Comparison of ENCODE assay signal across 15 cellular contexts in the genomic region with DNA sequence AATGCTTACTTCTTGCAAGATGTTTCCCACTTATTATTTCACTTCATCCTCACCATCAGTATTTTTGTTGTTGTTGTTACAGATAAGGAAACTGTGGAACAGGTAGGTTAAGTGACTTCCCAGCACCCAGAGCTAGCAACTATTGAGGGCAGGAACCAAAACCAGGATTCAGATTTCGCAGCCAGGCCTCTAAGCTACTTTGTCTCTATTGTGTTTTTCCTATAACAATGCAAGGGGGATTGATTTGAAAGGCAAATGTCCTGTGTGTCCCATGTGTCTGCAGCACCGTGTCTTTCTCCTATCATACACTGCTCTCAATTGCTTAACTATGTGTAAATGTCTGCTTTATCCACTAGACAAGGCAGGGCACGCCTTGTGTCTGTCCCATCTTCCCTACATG.
A peak's percentile ranks its signal among the peaks of the same experiment; 100 is the strongest.
DNase-seq lines count a peak whose midpoint lies in the region; ATAC-seq, FAIRE-seq and TF ChIP-seq lines count a peak whose summit lies in the region.
"Had no signal": no experiment of that assay in that cellular context is flagged by ENCODE, and none has a peak within 500 bp of the region (broad histone marks: within the 10 kb centered on the region; RNA-seq: fewer than 3 reads in every experiment).

No MANE protein-coding gene starts in this region.

- peaks cover 8% of the 10 kb centered on the region for H3K9me3 Mint-ChIP-seq in activated T-helper 1 cell treated with anti-CD3 and anti-CD28 coated beads, Interleukin-12 subunit alpha, Interleukin-12 subunit beta, Interleukin-2, Interleukin-4 antibody, amounts not matched to agents 30 ng/mL and 10 ng/mL and 1 ng/mL, durations not matched to agents 14 hours and 24 hours and 36 hours
- H3K9me3 Mint-ChIP-seq in neural progenitor cell: peaks cover 14% of the 10 kb centered on the region

- no peak for TF ChIP-seq RAD21 in HepG2 (CRISPR knock-in tag; IDR thresholded peaks at IDR 0.05)

- H3K36me3 ChIP-seq in neural progenitor cell (no peaks in the 10 kb centered on the region), HepG2 (replicated peaks in 1 of 2; ENCODE audit: control insufficient read depth in 1 of 2, insufficient read depth in 2 of 2, low read length in 2 of 2) (no peaks in the 10 kb centered on the region)
- H3K36me3 ChIP-seq: SJCRH30 had no signal

- H3K4me2 ChIP-seq in neural progenitor cell (peak overlapping the region; percentile 45), HepG2 (ENCODE audit: low read depth, low read length) (no peak overlapping the region)
- H3K4me2 ChIP-seq: KMS-11 had no signal

- CTCF ChIA-PET in HepG2 (lab: Yijun Ruan, JAX; ENCODE audit: low intra/inter-chr PET ratio, low total read pairs): no interaction called here

- H3K27me3 ChIP-seq in neural progenitor cell (no peaks in the 10 kb centered on the region), HepG2 (ENCODE audit: control insufficient read depth in 1 of 2, insufficient read depth in 2 of 2, low read length in 2 of 2) (no peaks in the 10 kb centered on the region)
- H3K27me3 ChIP-seq: SJCRH30 had no signal

- H3K4me1 ChIP-seq in neural progenitor cell (peaks cover 60% of the 10 kb centered on the region), HepG2 (ENCODE audit: insufficient read depth, low read length) (0 out of 2 replicates have a peak, but pooled peaks cover 6% of the 10 kb centered on the region)

- H3K4me3 Mint-ChIP-seq in activated T-helper 1 cell treated with anti-CD3 and anti-CD28 coated beads, Interleukin-12 subunit alpha, Interleukin-12 subunit beta, Interleukin-2, Interleukin-4 antibody, amounts not matched to agents 30 ng/mL and 10 ng/mL and 1 ng/mL, durations not matched to agents 14 hours and 24 hours and 36 hours: no peak overlapping the region
- no peak overlapping the region for H3K4me3 Mint-ChIP-seq in neural progenitor cell
- H3K4me3 Mint-ChIP-seq: activated CD4-positive, alpha-beta memory T cell treated with anti-CD3 and anti-CD28 coated beads, Interleukin-2, amount 10 ng/mL, durations not matched to agents 7 days and 5 days had no signal

- H3K79me2 ChIP-seq in neural progenitor cell (ENCODE audit: low read depth) (no peaks in the 10 kb centered on the region), HepG2 (ENCODE audit: insufficient read depth, low read length) (no peaks in the 10 kb centered on the region)

- DNase-seq in NCI-H2029 treated with DMSO at 0.1 percent for 48 hours (lab: John Stamatoyannopoulos, UW) (peak; percentile 8), NCI-H2029 (lab: John Stamatoyannopoulos, UW) (no peak), NCI-H1417 treated with DMSO at 0.1 percent for 48 hours (lab: John Stamatoyannopoulos, UW) (peak; percentile 74), neural progenitor cell (ENCODE audit: low spot score) (peak; percentile 51), HepG2 (ENCODE audit: low spot score) (no peak), KG1 (lab: John Stamatoyannopoulos, UW) (no peak)
- DNase-seq in activated T-helper 1 cell treated with anti-CD3 and anti-CD28 coated beads, Interleukin-12 subunit alpha, Interleukin-12 subunit beta, Interleukin-2, Interleukin-4 antibody, amounts not matched to agents 30 ng/mL and 10 ng/mL and 1 ng/mL, durations not matched to agents 14 hours and 24 hours and 36 hours (ENCODE audit: low spot score): no peak
- DNase-seq: activated CD4-positive, alpha-beta memory T cell treated with anti-CD3 and anti-CD28 coated beads, Interleukin-2, amount 10 ng/mL, durations not matched to agents 7 days and 5 days; kidney glomerular epithelial cell; NCI-H1694 treated with DMSO at 0.1 percent for 48 hours; SJCRH30; stimulated activated CD4-positive, alpha-beta T cell treated with anti-CD3 and anti-CD28 coated beads, Interleukin-12 subunit alpha, Interleukin-12 subunit beta, amount 100 ng/mL, for 4 hours had no signal

- ATAC-seq in HepG2: no peak
- no peak for ATAC-seq in HG03135 (IDR thresholded peaks at IDR 0.05; ENCODE audit: unreplicated experiment)

- H3K9ac ChIP-seq in neural progenitor cell (no peak overlapping the region), HepG2 (ENCODE audit: insufficient read depth, low read depth, low read length) (no peak overlapping the region)
- H3K9ac ChIP-seq: KMS-11 had no signal

- no peak for TF ChIP-seq POLR2A in HepG2 (IDR thresholded peaks at IDR 0.05; ENCODE audit: insufficient read depth in 1 of 2, low read depth in 2 of 2, low read length in 2 of 2)

- no peaks in the 10 kb centered on the region for H3K27me3 Mint-ChIP-seq in activated T-helper 1 cell treated with anti-CD3 and anti-CD28 coated beads, Interleukin-12 subunit alpha, Interleukin-12 subunit beta, Interleukin-2, Interleukin-4 antibody, amounts not matched to agents 30 ng/mL and 10 ng/mL and 1 ng/mL, durations not matched to agents 14 hours and 24 hours and 36 hours (ENCODE audit: insufficient read depth)
- peaks cover 2% of the 10 kb centered on the region for H3K27me3 Mint-ChIP-seq in neural progenitor cell (ENCODE audit: insufficient read depth, low read depth)
- H3K27me3 Mint-ChIP-seq: activated CD4-positive, alpha-beta memory T cell treated with anti-CD3 and anti-CD28 coated beads, Interleukin-2, amount 10 ng/mL, durations not matched to agents 7 days and 5 days; progenitor cell of endocrine pancreas had no signal

- H3K4me1 Mint-ChIP-seq in activated T-helper 1 cell treated with anti-CD3 and anti-CD28 coated beads, Interleukin-12 subunit alpha, Interleukin-12 subunit beta, Interleukin-2, Interleukin-4 antibody, amounts not matched to agents 30 ng/mL and 10 ng/mL and 1 ng/mL, durations not matched to agents 14 hours and 24 hours and 36 hours (ENCODE audit: low read depth): peaks cover 29% of the 10 kb centered on the region
- peaks cover 46% of the 10 kb centered on the region for H3K4me1 Mint-ChIP-seq in neural progenitor cell

- POLR2A ChIA-PET in HepG2 (lab: Yijun Ruan, JAX): no interaction called here

- H4K20me1 ChIP-seq in neural progenitor cell (ENCODE audit: low read depth): no peaks in the 10 kb centered on the region
- no peaks in the 10 kb centered on the region for H4K20me1 ChIP-seq in HepG2 (ENCODE audit: insufficient read depth, low read length)

- peaks cover 46% of the 10 kb centered on the region for H3F3A ChIP-seq in neural progenitor cell (ENCODE audit: low read depth)

- 43% methylated on average over 3 of the region's 3 CpGs for WGBS in HepG2 (ENCODE audit: low lambda C conversion rate)

- no peaks in the 10 kb centered on the region for H3K9me3 ChIP-seq in neural progenitor cell (ENCODE audit: low read depth)
- H3K9me3 ChIP-seq in HepG2 (ENCODE audit: low read length): no peaks in the 10 kb centered on the region

- BruUV-seq in HepG2 (replicated peaks; lab: Mats Ljungman, UMichigan): no TSS peak

- no peak for FAIRE-seq in HepG2 (lab: Jason Lieb, UNC)

- H3K36me3 Mint-ChIP-seq in activated T-helper 1 cell treated with anti-CD3 and anti-CD28 coated beads, Interleukin-12 subunit alpha, Interleukin-12 subunit beta, Interleukin-2, Interleukin-4 antibody, amounts not matched to agents 30 ng/mL and 10 ng/mL and 1 ng/mL, durations not matched to agents 14 hours and 24 hours and 36 hours (ENCODE audit: low read depth): peaks cover 4% of the 10 kb centered on the region
- no peaks in the 10 kb centered on the region for H3K36me3 Mint-ChIP-seq in neural progenitor cell

- H2AFZ ChIP-seq in neural progenitor cell (replicated peaks): no peak overlapping the region
- no peak overlapping the region for H2AFZ ChIP-seq in HepG2 (ENCODE audit: low read length)

- TF ChIP-seq CTCF in neural progenitor cell (IDR thresholded peaks at IDR 0.05) (no peak), HepG2 (CRISPR knock-in tag; IDR thresholded peaks at IDR 0.05) (no peak)

- H3K27ac ChIP-seq in neural progenitor cell (peak overlapping the region; percentile 86), HepG2 (ENCODE audit: extremely low read length, insufficient read depth, low read length) (no peak overlapping the region)
- H3K27ac ChIP-seq: KMS-11, SJCRH30 had no signal

- H3K27ac Mint-ChIP-seq in activated T-helper 1 cell treated with anti-CD3 and anti-CD28 coated beads, Interleukin-12 subunit alpha, Interleukin-12 subunit beta, Interleukin-2, Interleukin-4 antibody, amounts not matched to agents 30 ng/mL and 10 ng/mL and 1 ng/mL, durations not matched to agents 14 hours and 24 hours and 36 hours: peak overlapping the region; percentile 71
- H3K27ac Mint-ChIP-seq in neural progenitor cell: no peak overlapping the region
- H3K27ac Mint-ChIP-seq: activated CD4-positive, alpha-beta memory T cell treated with anti-CD3 and anti-CD28 coated beads, Interleukin-2, amount 10 ng/mL, durations not matched to agents 7 days and 5 days; progenitor cell of endocrine pancreas had no signal

- TF ChIP-seq EP300 in HepG2 (IDR thresholded peaks at IDR 0.05; ENCODE audit: low read depth in 2 of 2, low read length in 2 of 2) (no peak), HepG2 (CRISPR knock-in tag; IDR thresholded peaks at IDR 0.05; ENCODE audit: borderline replicate concordance) (no peak)

- intact Hi-C loops in activated T-helper 1 cell treated with anti-CD3 and anti-CD28 coated beads, Interleukin-12 subunit alpha, Interleukin-12 subunit beta, Interleukin-2, Interleukin-4 antibody, amounts not matched to agents 30 ng/mL and 10 ng/mL and 1 ng/mL, durations not matched to agents 14 hours and 24 hours and 36 hours (cut with micrococcal nuclease): loop anchor here (5.0 kb wide), 5 partner anchors 38 to 322 kb away; a partner anchor contains a TSS
- intact Hi-C loops in HepG2 (cut with micrococcal nuclease; ENCODE audit: unreplicated experiment): no loop called here

- H3K4me3 ChIP-seq in neural progenitor cell (no peak overlapping the region), HepG2 (replicated peaks in 1 of 3; ENCODE audit: insufficient read depth in 1 of 3, low read depth in 2 of 3, low read length in 3 of 3) (no peak overlapping the region)
- H3K4me3 ChIP-seq: SJCRH30 had no signal

- in situ Hi-C loops in HepG2 (cut with HindIII; ENCODE audit: extremely low pct_ligation_motif_present, low pct_unique_long_range_greater_than_20kb): no loop called here

TF ChIP-seq in HepG2, 621 proteins besides CTCF, POLR2A, EP300 and RAD21:
- no peak for TF ChIP-seq ZFP37 (CRISPR knock-in tag; IDR thresholded peaks at IDR 0.05; ENCODE audit: borderline replicate concordance)
- no peak for TF ChIP-seq XRCC5 (optimal IDR thresholded peaks at IDR 0.05; ENCODE audit: low read length)
- TF ChIP-seq, protein P1, sequence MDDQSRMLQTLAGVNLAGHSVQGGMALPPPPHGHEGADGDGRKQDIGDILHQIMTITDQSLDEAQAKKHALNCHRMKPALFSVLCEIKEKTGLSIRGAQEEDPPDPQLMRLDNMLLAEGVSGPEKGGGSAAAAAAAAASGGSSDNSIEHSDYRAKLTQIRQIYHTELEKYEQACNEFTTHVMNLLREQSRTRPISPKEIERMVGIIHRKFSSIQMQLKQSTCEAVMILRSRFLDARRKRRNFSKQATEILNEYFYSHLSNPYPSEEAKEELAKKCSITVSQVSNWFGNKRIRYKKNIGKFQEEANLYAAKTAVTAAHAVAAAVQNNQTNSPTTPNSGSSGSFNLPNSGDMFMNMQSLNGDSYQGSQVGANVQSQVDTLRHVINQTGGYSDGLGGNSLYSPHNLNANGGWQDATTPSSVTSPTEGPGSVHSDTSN (CRISPR knock-in tag; IDR thresholded peaks at IDR 0.05; ENCODE audit: borderline replicate concordance): no peak
- TF ChIP-seq RCOR2 (CRISPR knock-in tag; IDR thresholded peaks at IDR 0.05): no peak
TF ChIP-seq in HepG2: peak in this region for 0.

Comparison
In these comparisons a context has a peak if more than half of its experiments do, and no peak if none do; other contexts are left out.
1. DNase-seq: peak in NCI-H2029 treated with DMSO at 0.1 percent for 48 hours (single experiment), NCI-H1417 treated with DMSO at 0.1 percent for 48 hours (single experiment) and neural progenitor cell (single experiment); none in NCI-H2029 (single experiment), activated T-helper 1 cell treated with anti-CD3 and anti-CD28 coated beads, Interleukin-12 subunit alpha, Interleukin-12 subunit beta, Interleukin-2, Interleukin-4 antibody, amounts not matched to agents 30 ng/mL and 10 ng/mL and 1 ng/mL, durations not matched to agents 14 hours and 24 hours and 36 hours (single experiment), HepG2 (single experiment) and KG1 (single experiment).